ENCODE assay signal across 1 cellular context in genomic region chr19:4018775-4019504, GRCh38.
TF ChIP-seq lines count a peak whose summit lies in the region.

No MANE protein-coding gene starts in this region.

TF ChIP-seq in WTC11, 78 proteins besides CTCF, POLR2A, EP300 and RAD21 (continued from another document):
- TF ChIP-seq E2F4 (CRISPR knock-in tag; IDR thresholded peaks at IDR 0.05; ENCODE audit: borderline replicate concordance, low read depth) (no peak), RORB (CRISPR knock-in tag; IDR thresholded peaks at IDR 0.05) (no peak), PRDM15 (CRISPR knock-in tag; IDR thresholded peaks at IDR 0.05) (no peak), TP53 (CRISPR knock-in tag; IDR thresholded peaks at IDR 0.05) (no peak)
TF ChIP-seq in WTC11: peak in this region for 0.
